8 cellular contexts compared by ENCODE assay signal in genomic region chr9:129384138-129384886, GRCh38.
DNase-seq lines count a peak whose midpoint lies in the region; ATAC-seq and TF ChIP-seq lines count a peak whose summit lies in the region.

No MANE protein-coding gene starts in this region.

- H3K79me2 ChIP-seq in fibroblast of lung (ENCODE audit: control insufficient read depth, insufficient read depth, low read length), result no peaks in the 10 kb centered on the region

- no peaks in the 10 kb centered on the region for H3K27me3 ChIP-seq in fibroblast of lung (ENCODE audit: control insufficient read depth, insufficient read depth, low read length)
- no peaks in the 10 kb centered on the region for H3K27me3 ChIP-seq in BE2C

- peak overlapping the region; percentile 53 for H2AFZ ChIP-seq in fibroblast of lung (ENCODE audit: low read length)

- H3K9me3 ChIP-seq in fibroblast of lung (ENCODE audit: control insufficient read depth, insufficient read depth, low read depth, low read length) (no peaks in the 10 kb centered on the region), BE2C (no peaks in the 10 kb centered on the region)

- H3K36me3 ChIP-seq in fibroblast of lung (ENCODE audit: control insufficient read depth, insufficient read depth, low read length) (no peaks in the 10 kb centered on the region), BE2C (no peaks in the 10 kb centered on the region)

- peak; percentile 12 for ATAC-seq in sciatic nerve

- DNase-seq in fibroblast of lung (ENCODE audit: low read depth in 2 of 2) (no peak), sciatic nerve (ENCODE audit: low spot score) (peak; percentile 54), NCI-H1417 (lab: John Stamatoyannopoulos, UW) (no peak), DMS 273 treated with DMSO at 0.1 percent for 48 hours (lab: John Stamatoyannopoulos, UW) (no peak), BE2C (no peak)
- no peak for DNase-seq in activated CD4-positive, alpha-beta T cell treated with anti-CD3 and anti-CD28 coated beads, Interleukin-2, amount 50 U/mL, for 1 hour

- no peak overlapping the region for H3K9ac ChIP-seq in fibroblast of lung (ENCODE audit: insufficient read depth, low read length)

- H3K4me3 ChIP-seq in GM12875 (ENCODE audit: low read depth, low read length) (peak overlapping the region; percentile 49), fibroblast of lung (replicated peaks in 1 of 4; ENCODE audit: control extremely low read depth in 1 of 4, insufficient read depth in 1 of 4, low read depth in 3 of 4, low read length in 4 of 4) (peak overlapping the region in 1 of 4 experiments; percentile 50), BE2C (ENCODE audit: low read depth, low read length) (no peak overlapping the region)

- H4K20me1 ChIP-seq in fibroblast of lung (ENCODE audit: control insufficient read depth, extremely low read depth, insufficient read depth, low read length), result no peaks in the 10 kb centered on the region

- H3K4me1 ChIP-seq in fibroblast of lung (ENCODE audit: control insufficient read depth, extremely low read depth, insufficient read depth, low read length), result peaks cover 3% of the 10 kb centered on the region
- peaks cover 27% of the 10 kb centered on the region for H3K4me1 ChIP-seq in BE2C

- no peak overlapping the region for H3K4me2 ChIP-seq in fibroblast of lung (ENCODE audit: extremely low read depth, insufficient read depth, low read length)

- intact Hi-C loops in sciatic nerve (cut with DNase I), result no loop called here

- H3K27ac ChIP-seq in VCaP (peak overlapping the region; percentile 100), fibroblast of lung (ENCODE audit: insufficient read depth, low read length) (no peak overlapping the region)

- TF ChIP-seq CTCF in GM12875 (IDR thresholded peaks at IDR 0.05; ENCODE audit: borderline replicate concordance, insufficient read depth, low read depth, low read length), result no peak
- no peak for TF ChIP-seq CTCF in VCaP (conservative IDR thresholded peaks at IDR 0.05)
- TF ChIP-seq CTCF in fibroblast of lung (conservative IDR thresholded peaks at IDR 0.05 in 1 of 2, IDR thresholded peaks at IDR 0.05 in 1 of 2; ENCODE audit: low read depth in 1 of 2, low read length in 2 of 2), result no peak
- no peak for TF ChIP-seq CTCF in BE2C (IDR thresholded peaks at IDR 0.05; ENCODE audit: low read depth, low read length)
